Comparison of ENCODE assay signal across 1 cellular context in genomic region chr20:40702504-40702903, GRCh38.
TF ChIP-seq lines count a peak whose summit lies in the region.

No MANE protein-coding gene starts in this region.

TF ChIP-seq in HCT116, 20 proteins besides CTCF, POLR2A, EP300 and RAD21 (continued from another document):
- no peak for TF ChIP-seq REST (IDR thresholded peaks at IDR 0.05; ENCODE audit: low read depth)
TF ChIP-seq in HCT116: peak in this region for 0.
